Comparison of ENCODE assay signal across 9 cellular contexts in genomic region chr16:55508271-55508921, GRCh38. TPM values are rescaled to one million over a fixed set of nuclear protein-coding genes. Genes with fewer than 3 reads are reported as not detected.
DNase-seq lines count a peak whose midpoint lies in the region; ATAC-seq, FAIRE-seq and TF ChIP-seq lines count a peak whose summit lies in the region.
"Had no signal": no experiment of that assay in that cellular context is flagged by ENCODE, and none has a peak within 500 bp of the region (broad histone marks: within the 10 kb centered on the region; RNA-seq: fewer than 3 reads in every experiment).

No MANE protein-coding gene starts in this region.

- H3K23me2 ChIP-seq in H9 (ENCODE audit: insufficient read length, low read depth, low read length, poor library complexity, severe bottlenecking), result peaks cover 10% of the 10 kb centered on the region

- no peak overlapping the region for H3K27ac Mint-ChIP-seq in H9

- H3K27me3 ChIP-seq in H9 (ENCODE audit: insufficient read depth, low read length), result no peaks in the 10 kb centered on the region

- H3K36me3 Mint-ChIP-seq in H9 (ENCODE audit: insufficient read depth in 1 of 3, low read depth in 3 of 3), result peaks cover 19 to 25% (median 23%) of the 10 kb centered on the region in 3 experiments

- WGBS in H9 (ENCODE audit: extremely low coverage, insufficient read length, low lambda C conversion rate), result no CpG with 5 or more reads among the region's 9 CpGs

- no peak for TF ChIP-seq POLR2A in H54 (IDR thresholded peaks at IDR 0.05; ENCODE audit: low read depth, low read length)

- H3K9me3 Mint-ChIP-seq in H9, result peaks cover 18 to 21% of the 10 kb centered on the region in 2 experiments

- peaks cover 3% of the 10 kb centered on the region; the same call in 1 of the 2 replicates for H3K4me1 ChIP-seq in H9 (ENCODE audit: insufficient read depth, low read length)

- H3K23ac ChIP-seq in H9 (ENCODE audit: insufficient read length, low read depth, low read length), result no peak overlapping the region

- H3K4me3 Mint-ChIP-seq in H9, result peak overlapping the region; percentile 82 to 84

- H4K20me1 ChIP-seq in H9 (ENCODE audit: control insufficient read depth, insufficient read depth, insufficient read length), result no peaks in the 10 kb centered on the region

- H4K91ac ChIP-seq in H9 (ENCODE audit: insufficient read length, low read depth, low read length), result no peak overlapping the region

- H3K4me1 Mint-ChIP-seq in H9, result peaks cover 14 to 20% of the 10 kb centered on the region in 2 experiments

- H3K27ac ChIP-seq in H9 (ENCODE audit: insufficient read length, low read depth, low read length), result no peak overlapping the region
- H3K27ac ChIP-seq in VCaP, result peak overlapping the region; percentile 52; the same call in 1 of the 2 replicates
- H3K27ac ChIP-seq: cardiac muscle cell had no signal

- no peak overlapping the region for H3K14ac ChIP-seq in H9 (ENCODE audit: insufficient read depth, low read length)

- ATAC-seq in left cardiac atrium, result peak; percentile 7 to 8
- no peak for ATAC-seq in GM18498 (IDR thresholded peaks at IDR 0.05; ENCODE audit: unreplicated experiment)

- no peak overlapping the region for H3K56ac ChIP-seq in H9 (ENCODE audit: insufficient read length, low read depth, low read length)

- H4K5ac ChIP-seq in H9 (ENCODE audit: insufficient read length, low read depth, low read length), result no peak overlapping the region

- no peak overlapping the region for H2BK20ac ChIP-seq in H9 (ENCODE audit: low read depth, low read length, poor library complexity, severe bottlenecking)

- H2BK5ac ChIP-seq in H9 (ENCODE audit: insufficient read length, low read length), result no peak overlapping the region

- no peak overlapping the region for H3T11ph ChIP-seq in H9 (ENCODE audit: low read length)

- no peak overlapping the region for H2BK15ac ChIP-seq in H9 (ENCODE audit: low read depth, low read length)

- H4K8ac ChIP-seq in H9 (replicated peaks; ENCODE audit: insufficient read length, low read depth, low read length), result no peak overlapping the region

- no peak overlapping the region for H3K18ac ChIP-seq in H9 (ENCODE audit: insufficient read length, low read depth, low read length)

- H3K4me2 ChIP-seq in H9 (ENCODE audit: insufficient read depth, insufficient read length, low read length), result peak overlapping the region; percentile 86

- H2AK5ac ChIP-seq in H9 (ENCODE audit: insufficient read length, low read length), result no peak overlapping the region

- no peak overlapping the region for H3K4ac ChIP-seq in H9 (ENCODE audit: low read depth, low read length)

- FAIRE-seq in H54 (lab: Jason Lieb, UNC), result no peak

- H2BK12ac ChIP-seq in H9 (ENCODE audit: insufficient read length, low read depth, low read length), result no peak overlapping the region

- TF ChIP-seq CTCF in H9 (conservative IDR thresholded peaks at IDR 0.05) (no peak), VCaP (conservative IDR thresholded peaks at IDR 0.05) (no peak)

- no peak for DNase-seq in H9
- no peak for DNase-seq in left cardiac atrium
- no peak for DNase-seq in skeletal muscle cell (ENCODE audit: low read depth)
- DNase-seq in ureter (ENCODE audit: low spot score), result no peak
- no peak for DNase-seq in NCI-H1694 treated with DMSO at 0.1 percent for 48 hours (lab: John Stamatoyannopoulos, UW)
- DNase-seq in H54 (ENCODE audit: insufficient read length, low spot score), result no peak

- peak overlapping the region; percentile 73 for H3K4me3 ChIP-seq in skeletal muscle cell (ENCODE audit: low read depth, low read length)

- H2AFZ ChIP-seq in H9 (ENCODE audit: low read length), result no peak overlapping the region

- H3K79me1 ChIP-seq in H9 (ENCODE audit: insufficient read depth, low read depth, low read length, poor library complexity, severe bottlenecking), result no peaks in the 10 kb centered on the region

- no peak overlapping the region for H2BK120ac ChIP-seq in H9 (ENCODE audit: low read depth, low read length, poor library complexity, severe bottlenecking)

- H3K79me2 ChIP-seq in H9 (ENCODE audit: insufficient read depth, low read length), result no peaks in the 10 kb centered on the region

- peaks cover 9% of the 10 kb centered on the region for H3K27me3 Mint-ChIP-seq in H9 (ENCODE audit: low read depth)

- no peak overlapping the region for H3K9ac ChIP-seq in H9 (ENCODE audit: extremely low read depth, insufficient read length, low read length)

- no peaks in the 10 kb centered on the region for H3K9me3 ChIP-seq in H9 (ENCODE audit: control insufficient read depth, low read depth, low read length)

- intact Hi-C loops in left cardiac atrium (cut with DNase I), result no loop called here

RNA-seq across cellular contexts. Expression of gene LPCAT2, which starts 0.5 kb away (rescaled TPM):
- 2.5 and 2.8 TPM in 2 replicates for total RNA-seq in H9 (2021)
- 10 to 100 TPM; 10.8 to 12.2 TPM for total RNA-seq in left cardiac atrium
- 23.6 TPM for total RNA-seq in ureter

RNA-seq across cellular contexts. Expression of gene MMP2, which starts 29.4 kb away (rescaled TPM):
- 22.4 and 23.1 TPM in 2 replicates for total RNA-seq in H9 (2021)
- 100 to 1,000 TPM; 153 to 204 TPM for total RNA-seq in left cardiac atrium
- total RNA-seq in ureter, result 121 TPM

RNA-seq across cellular contexts. Expression of gene CAPNS2, which starts 58.1 kb away (rescaled TPM):
- total RNA-seq in H9 (2021), result 0.29 TPM in 1 of 2 replicates, not detected in the other
- under 1 TPM in 1 of 2 donors, not detected in 1; 0.24 TPM for total RNA-seq in left cardiac atrium
- 42.5 TPM for total RNA-seq in ureter
- total RNA-seq: cardiac muscle cell had no signal

Comparison
In these comparisons a context has a peak if more than half of its experiments do, and no peak if none do; other contexts are left out.
1. RNA of gene CAPNS2, which starts 58.1 kb away (total RNA-seq): 42.5 TPM in ureter (single experiment); 0.24 TPM in left cardiac atrium and 0.29 TPM in H9; every median in the first group is over 10 times any median in the second.